In genomic region chr12:118124333-118124874, GRCh38 we compare ENCODE assay signal across 25 cellular contexts.
"Had no signal": no experiment of that assay in that cellular context is flagged by ENCODE, and none has a peak within 500 bp of the region (broad histone marks: within the 10 kb centered on the region; RNA-seq: fewer than 3 reads in every experiment).

No MANE protein-coding gene starts in this region.

- H3K9me3 ChIP-seq: breast epithelium, esophagus muscularis mucosa, psoas muscle, tibial nerve had no signal

- DNase-seq: activated CD4-positive, alpha-beta memory T cell treated with anti-CD3 and anti-CD28 coated beads, Interleukin-2, amount 10 ng/mL, durations not matched to agents 7 days and 5 days; activated CD4-positive, alpha-beta T cell treated with anti-CD3 and anti-CD28 coated beads for 1 hour; activated CD4-positive, alpha-beta T cell treated with anti-CD3 and anti-CD28 coated beads, Interleukin-2, amount 10 ng/mL, durations not matched to agents 7 days and 5 days; activated CD8-positive, alpha-beta memory T cell treated with anti-CD3 and anti-CD28 coated beads, Interleukin-2, amount 50 U/mL, for 48 hours; activated gamma-delta T cell; activated naive CD4-positive, alpha-beta T cell treated with anti-CD3 and anti-CD28 coated beads, Interleukin-2, amount 10 ng/mL, durations not matched to agents 7 days and 5 days; activated naive CD8-positive, alpha-beta T cell treated with anti-CD3 and anti-CD28 coated beads, Interleukin-2, amount 10 ng/mL, durations not matched to agents 7 days and 5 days; activated T-cell treated with anti-CD3 and anti-CD28 coated beads, Interleukin-2, amount 50 U/mL, for 24 hours; amygdala; central memory CD4-positive, alpha-beta T cell; foreskin keratinocyte; left ventricle myocardium superior; mammary epithelial cell; naive thymus-derived CD4-positive, alpha-beta T cell; nucleus accumbens; psoas muscle; stimulated activated CD4-positive, alpha-beta T cell treated with anti-CD3 and anti-CD28 coated beads, Interleukin-15, amount 100 ng/mL, for 24 hours; stimulated activated CD4-positive, alpha-beta T cell treated with anti-CD3 and anti-CD28 coated beads, Interleukin-2, amount 100 ng/mL, for 24 hours; stimulated activated naive CD4-positive, alpha-beta T cell; T-helper 17 cell; T1000 had no signal

- H2AFZ ChIP-seq: parathyroid adenoma had no signal

- H3K27me3 ChIP-seq: breast epithelium, esophagus muscularis mucosa, foreskin keratinocyte, tibial nerve had no signal

- ATAC-seq: foreskin keratinocyte; left ventricle myocardium superior; naive thymus-derived CD4-positive, alpha-beta T cell; psoas muscle; T-helper 17 cell had no signal

- H3K27ac ChIP-seq: breast epithelium, esophagus muscularis mucosa, foreskin keratinocyte, parathyroid adenoma, psoas muscle, tibial nerve had no signal

- H3K4me3 ChIP-seq: breast epithelium, esophagus muscularis mucosa, psoas muscle, tibial nerve had no signal

- H3K36me3 ChIP-seq: breast epithelium had no signal

- H3K4me1 ChIP-seq: breast epithelium had no signal

- H3K9ac ChIP-seq: parathyroid adenoma had no signal
